In the genomic region with DNA sequence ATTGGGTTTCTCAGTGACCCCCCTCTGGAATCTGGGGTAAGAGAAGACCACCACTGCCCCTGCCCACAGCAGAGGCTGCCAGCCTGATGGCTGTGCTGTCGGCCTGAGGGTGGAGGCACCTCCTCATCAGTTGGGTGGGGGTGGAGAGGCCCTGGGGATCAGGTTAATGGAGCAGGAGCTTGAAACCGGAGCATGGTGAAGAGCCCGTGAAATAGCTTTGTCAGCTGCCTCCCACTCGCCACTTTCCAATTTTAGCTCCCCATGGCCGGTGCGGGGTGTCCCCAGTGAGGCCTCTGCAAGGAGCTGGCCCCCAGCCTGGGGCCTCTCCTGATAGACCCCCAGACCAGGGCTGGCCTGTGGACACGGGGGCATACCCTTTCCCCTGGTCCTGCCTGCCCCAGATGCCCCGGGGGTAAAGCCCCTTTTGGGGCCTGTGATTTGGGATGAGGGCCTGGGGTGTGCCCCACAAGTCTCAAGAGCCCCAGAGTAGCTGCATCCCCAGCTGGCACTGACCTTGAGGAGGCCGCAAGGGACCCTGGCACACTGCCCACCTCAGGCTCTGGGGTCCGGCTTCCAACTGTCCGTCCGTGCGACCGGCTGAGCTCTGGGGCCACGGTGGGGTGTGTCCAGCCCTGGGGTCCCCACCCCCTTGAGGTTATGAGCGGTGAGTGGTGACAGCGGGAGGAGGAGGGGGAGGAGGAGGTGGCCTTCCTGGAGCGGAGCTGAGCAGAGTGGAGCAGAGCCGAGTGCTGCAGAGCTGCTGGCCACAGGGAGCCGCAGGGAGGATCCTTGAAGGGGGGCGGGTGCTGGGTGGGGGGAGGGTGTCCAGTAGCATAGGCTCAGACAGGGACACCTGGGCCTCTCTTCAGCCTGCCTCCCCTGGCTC, we compare ENCODE assay signal across 13 cellular contexts. TPM values are rescaled to one million over a fixed set of nuclear protein-coding genes. Genes with fewer than 3 reads are reported as not detected.
A peak's percentile ranks its signal among the peaks of the same experiment; 100 is the strongest.
DNase-seq lines count a peak whose midpoint lies in the region; ATAC-seq and TF ChIP-seq lines count a peak whose summit lies in the region.
"Had no signal": no experiment of that assay in that cellular context is flagged by ENCODE, and none has a peak within 500 bp of the region (broad histone marks: within the 10 kb centered on the region; RNA-seq: fewer than 3 reads in every experiment).

A gene with protein sequence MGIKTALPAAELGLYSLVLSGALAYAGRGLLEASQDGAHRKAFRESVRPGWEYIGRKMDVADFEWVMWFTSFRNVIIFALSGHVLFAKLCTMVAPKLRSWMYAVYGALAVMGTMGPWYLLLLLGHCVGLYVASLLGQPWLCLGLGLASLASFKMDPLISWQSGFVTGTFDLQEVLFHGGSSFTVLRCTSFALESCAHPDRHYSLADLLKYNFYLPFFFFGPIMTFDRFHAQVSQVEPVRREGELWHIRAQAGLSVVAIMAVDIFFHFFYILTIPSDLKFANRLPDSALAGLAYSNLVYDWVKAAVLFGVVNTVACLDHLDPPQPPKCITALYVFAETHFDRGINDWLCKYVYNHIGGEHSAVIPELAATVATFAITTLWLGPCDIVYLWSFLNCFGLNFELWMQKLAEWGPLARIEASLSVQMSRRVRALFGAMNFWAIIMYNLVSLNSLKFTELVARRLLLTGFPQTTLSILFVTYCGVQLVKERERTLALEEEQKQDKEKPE (minus strand): TSS at position 733 of the 886 bp plus-strand sequence. CDS start 1,972 bp downstream, outside the sequence.

- ATAC-seq in lower lobe of right lung (no peak), left colon (no peak)

- intact Hi-C loops in lower lobe of right lung (cut with DNase I), result no loop called here
- intact Hi-C loops in left colon (cut with DNase I, micrococcal nuclease), result no loop called here

- H3K27ac ChIP-seq in cingulate gyrus (ENCODE audit: low read depth, low read length) (peak within 1 kb of the TSS; percentile 98), lower lobe of right lung (no peak within 1 kb of the TSS)
- H3K27ac ChIP-seq: spleen had no signal

- DNase-seq in NCI-H2029 (lab: John Stamatoyannopoulos, UW) (peak; percentile 31), NCI-H2029 treated with DMSO at 0.1 percent for 48 hours (lab: John Stamatoyannopoulos, UW) (no peak), lower lobe of right lung (peak; percentile 40), superior temporal gyrus (ENCODE audit: extremely low spot score) (peak; percentile 56), left colon (no peak), NOMO-1 treated with dmso at 0.1 percent for 144 hours (lab: John Stamatoyannopoulos, UW; ENCODE audit: unreplicated experiment) (no peak)
- no peak for DNase-seq in activated CD4-positive, alpha-beta T cell treated with anti-CD3 and anti-CD28 coated beads for 48 hours
- DNase-seq: NCI-H345 had no signal

- H3K9me3 ChIP-seq in lower lobe of right lung, result no peaks in the 10 kb centered on the region
- H3K9me3 ChIP-seq: spleen had no signal

- H3K4me1 ChIP-seq in lower lobe of right lung, result no peaks in the 10 kb centered on the region

- no peak for TF ChIP-seq CTCF in lower lobe of right lung (IDR thresholded peaks at IDR 0.05)

- H3K27me3 ChIP-seq in lower lobe of right lung (ENCODE audit: low read depth), result no peaks in the 10 kb centered on the region

- H3K4me3 ChIP-seq in lower lobe of right lung, result no peak within 1 kb of the TSS
- H3K4me3 ChIP-seq: spleen had no signal

- no peaks in the 10 kb centered on the region for H3K36me3 ChIP-seq in lower lobe of right lung
- H3K36me3 ChIP-seq: spleen had no signal

RNA-seq across cellular contexts. Expression of the gene that starts here (rescaled TPM):
- total RNA-seq in lower lobe of right lung (1.0 TPM), left colon (under 1 TPM in 1 of 2 donors, not detected in 1; 0.28 TPM)
- total RNA-seq: Calu3; M059J; naive thymus-derived CD8-positive, alpha-beta T cell; spleen had no signal

Comparison
In these comparisons a context has a peak if more than half of its experiments do, and no peak if none do; other contexts are left out.
1. DNase-seq: peak in NCI-H2029 (single experiment), lower lobe of right lung (single experiment) and superior temporal gyrus (single experiment); none in NCI-H2029 treated with DMSO at 0.1 percent for 48 hours (single experiment), left colon (0 of 2), activated CD4-positive, alpha-beta T cell treated with anti-CD3 and anti-CD28 coated beads for 48 hours (single experiment) and NOMO-1 treated with dmso at 0.1 percent for 144 hours (single experiment).